1 cellular context compared by ENCODE assay signal in the genomic region with DNA sequence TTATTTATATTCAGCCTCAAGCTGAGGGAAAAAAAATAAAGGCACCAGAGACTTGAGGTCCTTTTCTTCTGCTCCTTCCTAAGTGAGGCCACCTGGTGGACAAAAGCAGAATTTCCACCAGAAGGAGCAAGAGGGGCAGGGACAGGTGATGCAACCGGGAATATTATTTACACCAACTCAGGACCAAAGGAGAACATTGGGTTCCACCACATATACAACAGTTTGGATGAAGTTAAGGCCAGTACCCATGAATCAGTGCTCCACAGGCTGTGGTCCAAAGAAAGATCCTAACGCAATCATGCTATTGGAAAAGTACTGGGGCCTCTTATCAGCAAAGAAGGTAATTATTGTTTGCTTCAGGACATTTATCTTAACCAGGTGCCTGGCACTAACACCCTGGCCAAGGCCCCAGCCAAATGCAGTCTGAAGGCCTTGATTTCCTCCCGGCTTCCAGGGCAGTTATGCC.
TF ChIP-seq lines count a peak whose summit lies in the region.

No MANE protein-coding gene starts in this region.

TF ChIP-seq in SK-N-SH treated with all-trans-retinoic acid at 6 μM for 48 hours, 23 proteins besides CTCF, POLR2A, EP300 and RAD21 (continued from another document):
- TF ChIP-seq, protein P1, sequence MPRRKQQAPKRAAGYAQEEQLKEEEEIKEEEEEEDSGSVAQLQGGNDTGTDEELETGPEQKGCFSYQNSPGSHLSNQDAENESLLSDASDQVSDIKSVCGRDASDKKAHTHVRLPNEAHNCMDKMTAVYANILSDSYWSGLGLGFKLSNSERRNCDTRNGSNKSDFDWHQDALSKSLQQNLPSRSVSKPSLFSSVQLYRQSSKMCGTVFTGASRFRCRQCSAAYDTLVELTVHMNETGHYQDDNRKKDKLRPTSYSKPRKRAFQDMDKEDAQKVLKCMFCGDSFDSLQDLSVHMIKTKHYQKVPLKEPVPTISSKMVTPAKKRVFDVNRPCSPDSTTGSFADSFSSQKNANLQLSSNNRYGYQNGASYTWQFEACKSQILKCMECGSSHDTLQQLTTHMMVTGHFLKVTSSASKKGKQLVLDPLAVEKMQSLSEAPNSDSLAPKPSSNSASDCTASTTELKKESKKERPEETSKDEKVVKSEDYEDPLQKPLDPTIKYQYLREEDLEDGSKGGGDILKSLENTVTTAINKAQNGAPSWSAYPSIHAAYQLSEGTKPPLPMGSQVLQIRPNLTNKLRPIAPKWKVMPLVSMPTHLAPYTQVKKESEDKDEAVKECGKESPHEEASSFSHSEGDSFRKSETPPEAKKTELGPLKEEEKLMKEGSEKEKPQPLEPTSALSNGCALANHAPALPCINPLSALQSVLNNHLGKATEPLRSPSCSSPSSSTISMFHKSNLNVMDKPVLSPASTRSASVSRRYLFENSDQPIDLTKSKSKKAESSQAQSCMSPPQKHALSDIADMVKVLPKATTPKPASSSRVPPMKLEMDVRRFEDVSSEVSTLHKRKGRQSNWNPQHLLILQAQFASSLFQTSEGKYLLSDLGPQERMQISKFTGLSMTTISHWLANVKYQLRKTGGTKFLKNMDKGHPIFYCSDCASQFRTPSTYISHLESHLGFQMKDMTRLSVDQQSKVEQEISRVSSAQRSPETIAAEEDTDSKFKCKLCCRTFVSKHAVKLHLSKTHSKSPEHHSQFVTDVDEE (CRISPR knock-in tag; IDR thresholded peaks at IDR 0.05) = no peak
- TF ChIP-seq ZNF565 (CRISPR knock-in tag; conservative IDR thresholded peaks at IDR 0.05; ENCODE audit: low read depth) = no peak
- TF ChIP-seq OSR1 (CRISPR knock-in tag; IDR thresholded peaks at IDR 0.05) = no peak
